ENCODE assay signal across 1 cellular context in genomic region chr6:7899046-7899888, GRCh38.
TF ChIP-seq lines count a peak whose summit lies in the region.

No MANE protein-coding gene starts in this region.

TF ChIP-seq in K562, 482 proteins besides CTCF, POLR2A, EP300 and RAD21 (continued from another document and continues in another):
- peak; percentile 57; the same call in 1 of the 2 replicates for TF ChIP-seq ZNF395 (CRISPR knock-in tag; IDR thresholded peaks at IDR 0.05)
- peak; percentile 92 for TF ChIP-seq SMARCC2 (IDR thresholded peaks at IDR 0.05; ENCODE audit: low read depth)
- peak; percentile 83 for TF ChIP-seq BCOR (IDR thresholded peaks at IDR 0.05)
- TF ChIP-seq CCNT2 (IDR thresholded peaks at IDR 0.05; ENCODE audit: borderline replicate concordance, extremely low read depth, insufficient read length, low read depth, low read length): peak; percentile 91
- TF ChIP-seq LCOR (CRISPR knock-in tag; IDR thresholded peaks at IDR 0.05): 0 out of 2 replicates have a peak, but pooled peaks have one; percentile 57
- TF ChIP-seq FOSL1 (tag; conservative IDR thresholded peaks at IDR 0.05): peak; percentile 91
- peak in 1 of 2 experiments; percentile 79; a peak in 2 of 4 replicates for TF ChIP-seq MNT (conservative IDR thresholded peaks at IDR 0.05)
- no peak for TF ChIP-seq ZNF586 (CRISPR knock-in tag; conservative IDR thresholded peaks at IDR 0.05)
- peak; percentile 63; the same call in 1 of the 2 replicates for TF ChIP-seq ARID2 (IDR thresholded peaks at IDR 0.05)
- no peak for TF ChIP-seq ZNF75A (CRISPR knock-in tag; IDR thresholded peaks at IDR 0.05)
- 0 out of 2 replicates have a peak, but pooled peaks have one; percentile 45 for TF ChIP-seq KHSRP (IDR thresholded peaks at IDR 0.05)
- peak; percentile 58 for TF ChIP-seq HMGN3 (IDR thresholded peaks at IDR 0.05; ENCODE audit: borderline replicate concordance, extremely low read depth, insufficient read length, low read depth, low read length)
- peak; percentile 39; the same call in 1 of the 2 replicates for TF ChIP-seq SP1 (CRISPR knock-in tag; IDR thresholded peaks at IDR 0.05)
- peak; percentile 55; the same call in 1 of the 2 replicates for TF ChIP-seq MTA1 (IDR thresholded peaks at IDR 0.05; ENCODE audit: borderline replicate concordance)
- peak; percentile 53; the same call in 1 of the 2 replicates for TF ChIP-seq NBN (IDR thresholded peaks at IDR 0.05; ENCODE audit: low read depth)
- TF ChIP-seq TARDBP (IDR thresholded peaks at IDR 0.05): peak; percentile 67; the same call in 1 of the 2 replicates
- TF ChIP-seq ZNF766 (CRISPR knock-in tag; conservative IDR thresholded peaks at IDR 0.05): 0 out of 2 replicates have a peak, but pooled peaks have one; percentile 34
- no peak for TF ChIP-seq FOS (IDR thresholded peaks at IDR 0.05; ENCODE audit: extremely low read depth, insufficient read length)
- TF ChIP-seq SOX6 (IDR thresholded peaks at IDR 0.05): peak; percentile 100
- peak; percentile 67 for TF ChIP-seq CREM (IDR thresholded peaks at IDR 0.05; ENCODE audit: low read depth)
- TF ChIP-seq MAZ (CRISPR knock-in tag; conservative IDR thresholded peaks at IDR 0.05 in 1 of 2, IDR thresholded peaks at IDR 0.05 in 1 of 2): peak in 1 of 2 experiments; percentile 46; a peak in 1 of 4 replicates
- peak; percentile 95 for TF ChIP-seq SMARCE1 (IDR thresholded peaks at IDR 0.05)
- TF ChIP-seq MLX (CRISPR knock-in tag; conservative IDR thresholded peaks at IDR 0.05): no peak
- no peak for TF ChIP-seq CBX2 (IDR thresholded peaks at IDR 0.05; ENCODE audit: insufficient read depth, low read length, poor library complexity, severe bottlenecking)
- no peak for TF ChIP-seq ZNF507 (tag; conservative IDR thresholded peaks at IDR 0.05)
- TF ChIP-seq PTBP1 (IDR thresholded peaks at IDR 0.05; ENCODE audit: low read depth, low read length): no peak
- TF ChIP-seq CBFA2T3 (IDR thresholded peaks at IDR 0.05): peak; percentile 98
- peak; percentile 40; the same call in 1 of the 2 replicates for TF ChIP-seq ARID3A (IDR thresholded peaks at IDR 0.05; ENCODE audit: borderline replicate concordance, low read depth, low read length)
- TF ChIP-seq MBD1 (CRISPR knock-in tag; IDR thresholded peaks at IDR 0.05): no peak
- peak; percentile 88 for TF ChIP-seq PHB2 (IDR thresholded peaks at IDR 0.05; ENCODE audit: low read depth)
- TF ChIP-seq ATF2 (CRISPR knock-in tag; IDR thresholded peaks at IDR 0.05): no peak
- no peak for TF ChIP-seq GTF3C2 (IDR thresholded peaks at IDR 0.05; ENCODE audit: borderline replicate concordance, extremely low read depth, insufficient read length)
- no peak for TF ChIP-seq BRF2 (IDR thresholded peaks at IDR 0.05; ENCODE audit: borderline replicate concordance, insufficient read depth, insufficient read length)
- peak; percentile 73; the same call in 1 of the 2 replicates for TF ChIP-seq LEF1 (IDR thresholded peaks at IDR 0.05)
- TF ChIP-seq CREB1 (IDR thresholded peaks at IDR 0.05): peak; percentile 37; the same call in 1 of the 2 replicates
- TF ChIP-seq CREB1 (CRISPR knock-in tag; IDR thresholded peaks at IDR 0.05): no peak
- TF ChIP-seq SRSF1 (IDR thresholded peaks at IDR 0.05; ENCODE audit: low read depth, low read length): no peak
- TF ChIP-seq ZNF165 (CRISPR knock-in tag; IDR thresholded peaks at IDR 0.05; ENCODE audit: borderline replicate concordance): no peak
- peak; percentile 90 for TF ChIP-seq STAT5A (IDR thresholded peaks at IDR 0.05; ENCODE audit: borderline replicate concordance, low read length)
- TF ChIP-seq ASH1L (IDR thresholded peaks at IDR 0.05; ENCODE audit: borderline replicate concordance, low read depth, partially characterized antibody): no peak
- peak; percentile 91 for TF ChIP-seq NFIC (IDR thresholded peaks at IDR 0.05)
- peak; percentile 98 for TF ChIP-seq ARID1B (IDR thresholded peaks at IDR 0.05)
- TF ChIP-seq HLTF (IDR thresholded peaks at IDR 0.05): peak; percentile 64; the same call in 1 of the 2 replicates
- peak; percentile 69; the same call in 1 of the 2 replicates for TF ChIP-seq ZNF589 (CRISPR knock-in tag; IDR thresholded peaks at IDR 0.05; ENCODE audit: low read depth)
- no peak for TF ChIP-seq E2F4 (CRISPR knock-in tag; IDR thresholded peaks at IDR 0.05; ENCODE audit: low read depth)
- TF ChIP-seq ZNF239 (CRISPR knock-in tag; IDR thresholded peaks at IDR 0.05): no peak
- no peak for TF ChIP-seq POLR3G (IDR thresholded peaks at IDR 0.05; ENCODE audit: extremely low read depth, insufficient read length, insufficient replicate concordance)
- TF ChIP-seq BHLHE40 (IDR thresholded peaks at IDR 0.05; ENCODE audit: low read length): peak; percentile 60; the same call in 1 of the 2 replicates
- peak; percentile 97 for TF ChIP-seq CBFA2T2 (conservative IDR thresholded peaks at IDR 0.05)
- TF ChIP-seq TAL1 (IDR thresholded peaks at IDR 0.05): peak; percentile 98
- TF ChIP-seq HDAC2 (IDR thresholded peaks at IDR 0.05): peak; percentile 88
- peak; percentile 79 to 91 for TF ChIP-seq TRIM24 (IDR thresholded peaks at IDR 0.05)
- peak; percentile 69 for TF ChIP-seq NCOA1 (IDR thresholded peaks at IDR 0.05; ENCODE audit: low read depth)
- TF ChIP-seq IRF1 (CRISPR knock-in tag; IDR thresholded peaks at IDR 0.05; ENCODE audit: borderline replicate concordance): no peak
